ENCODE assay signal across 8 cellular contexts in the genomic region with DNA sequence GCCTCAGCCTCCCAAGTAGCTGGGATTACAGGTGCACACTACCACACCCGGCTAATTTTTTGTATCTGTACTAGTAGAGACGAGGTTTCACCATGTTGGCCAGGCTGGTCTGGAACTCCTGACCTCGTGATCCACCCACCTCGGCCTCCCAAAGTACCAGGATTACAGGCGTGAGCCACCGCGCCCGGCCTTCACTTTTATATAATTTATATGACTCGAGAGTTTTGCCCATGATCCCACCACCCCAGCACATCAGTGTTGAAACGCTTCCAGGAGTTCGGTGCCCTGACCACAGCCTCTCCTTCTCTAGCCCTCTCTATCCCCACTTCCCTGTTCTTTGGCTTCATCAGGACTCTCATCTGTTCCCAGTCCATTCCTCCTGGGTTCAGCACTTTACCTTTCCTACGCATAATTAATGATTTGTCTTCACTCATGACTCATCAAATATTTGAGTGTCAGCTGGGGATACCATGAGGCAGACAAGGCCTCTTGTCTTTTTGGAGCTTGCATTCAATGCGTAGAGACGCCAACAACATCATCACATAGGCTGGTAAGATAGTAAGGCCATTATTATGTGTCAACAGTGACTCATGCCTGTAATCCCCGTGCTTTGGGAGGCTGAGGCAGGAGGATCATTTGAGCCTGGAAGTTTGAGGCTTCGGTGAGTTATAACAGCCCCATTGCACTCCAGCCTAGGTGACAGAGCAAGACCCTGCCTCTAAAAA. TPM values are rescaled to one million over a fixed set of nuclear protein-coding genes. Genes with fewer than 3 reads are reported as not detected.
DNase-seq lines count a peak whose midpoint lies in the region; ATAC-seq, FAIRE-seq and TF ChIP-seq lines count a peak whose summit lies in the region.

No MANE protein-coding gene starts in this region.

- H3K9me3 ChIP-seq in right atrium auricular region (no peaks in the 10 kb centered on the region), pancreas (no peaks in the 10 kb centered on the region)

- no peaks in the 10 kb centered on the region for H3K27me3 Mint-ChIP-seq in activated CD4-positive, alpha-beta memory T cell treated with anti-CD3 and anti-CD28 coated beads, Interleukin-2, amount 10 ng/mL, durations not matched to agents 7 days and 5 days

- no peak for TF ChIP-seq CTCF in right atrium auricular region (IDR thresholded peaks at IDR 0.05)
- TF ChIP-seq CTCF in pancreas (IDR thresholded peaks at IDR 0.05), result no peak

- H3K4me1 ChIP-seq in right atrium auricular region (peaks cover 0 to 34% of the 10 kb centered on the region in 2 donors), pancreas (peaks cover 10 to 26% (median 19%) of the 10 kb centered on the region in 3 donors)

- H3K36me3 ChIP-seq in right atrium auricular region, result peaks cover 13% of the 10 kb centered on the region
- H3K36me3 ChIP-seq in pancreas, result no peaks in the 10 kb centered on the region

- DNase-seq in stimulated activated CD4-positive, alpha-beta T cell treated with anti-CD3 and anti-CD28 coated beads, Interleukin-15, amount 100 ng/mL, for 24 hours, result peak; percentile 50
- DNase-seq in stimulated activated CD4-positive, alpha-beta T cell treated with anti-CD3 and anti-CD28 coated beads, Interleukin-4, amount 100 ng/mL, for 1 hour, result no peak
- DNase-seq in activated CD4-positive, alpha-beta memory T cell treated with anti-CD3 and anti-CD28 coated beads, Interleukin-2, amount 10 ng/mL, durations not matched to agents 7 days and 5 days, result peak; percentile 26
- DNase-seq in right atrium auricular region (ENCODE audit: low spot score) (no peak), substantia nigra (lab: John Stamatoyannopoulos, UW) (peak in 1 of 49 donors; percentile 17), NCI-H2227 treated with DMSO at 0.1 percent for 48 hours (lab: John Stamatoyannopoulos, UW) (no peak), pancreas (no peak)

- intact Hi-C loops in pancreas (cut with DNase I), result no loop called here

- H3K4me3 ChIP-seq in right atrium auricular region (peak overlapping the region; percentile 57 to 61), pancreas (peak overlapping the region in 2 of 4 donors; percentile 54 to 66)

- H3K36me3 Mint-ChIP-seq in activated CD4-positive, alpha-beta memory T cell treated with anti-CD3 and anti-CD28 coated beads, Interleukin-2, amount 10 ng/mL, durations not matched to agents 7 days and 5 days (ENCODE audit: low read depth), result peaks cover 60% of the 10 kb centered on the region

- peaks cover 52% of the 10 kb centered on the region for H3K4me1 Mint-ChIP-seq in activated CD4-positive, alpha-beta memory T cell treated with anti-CD3 and anti-CD28 coated beads, Interleukin-2, amount 10 ng/mL, durations not matched to agents 7 days and 5 days

- CTCF ChIA-PET in activated CD4-positive, alpha-beta memory T cell treated with anti-CD3 and anti-CD28 coated beads, Interleukin-2, amount 10 ng/mL, durations not matched to agents 7 days and 5 days (lab: Charles Lee), result interaction anchor here (1.5 to 2.9 kb wide), 2 partner anchors 11 to 68 kb away, joined by 8 to 68 read pairs; no protein-coding TSS in a partner anchor

- H3K9me3 Mint-ChIP-seq in activated CD4-positive, alpha-beta memory T cell treated with anti-CD3 and anti-CD28 coated beads, Interleukin-2, amount 10 ng/mL, durations not matched to agents 7 days and 5 days, result no peaks in the 10 kb centered on the region

- ATAC-seq in pancreas (no peak), HG02759 (IDR thresholded peaks at IDR 0.05; ENCODE audit: unreplicated experiment) (no peak)

- 76 to 79% methylated on average over 16 of the region's 16 CpGs for WGBS in pancreas, 2 donors

- peak overlapping the region; percentile 91 to 93 for H3K27ac ChIP-seq in right atrium auricular region
- H3K27ac ChIP-seq in substantia nigra (ENCODE audit: low read depth, low read length, poor library complexity, severe bottlenecking), result peak overlapping the region; percentile 35
- peak overlapping the region in 1 of 4 donors; percentile 95 for H3K27ac ChIP-seq in pancreas

- FAIRE-seq in pancreas (lab: Jason Lieb, UNC), result no peak

- H3K4me3 Mint-ChIP-seq in activated CD4-positive, alpha-beta memory T cell treated with anti-CD3 and anti-CD28 coated beads, Interleukin-2, amount 10 ng/mL, durations not matched to agents 7 days and 5 days, result peak overlapping the region; percentile 87

- H3K27me3 ChIP-seq in right atrium auricular region, result no peaks in the 10 kb centered on the region
- no peaks in the 10 kb centered on the region for H3K27me3 ChIP-seq in pancreas

- POLR2A ChIA-PET in activated CD4-positive, alpha-beta memory T cell treated with anti-CD3 and anti-CD28 coated beads, Interleukin-2, amount 10 ng/mL, durations not matched to agents 7 days and 5 days (lab: Charles Lee), result interaction anchor here (1.0 to 8.8 kb wide), 13 partner anchors 9 to 111 kb away, joined by 3 to 156 read pairs (median 12); partner anchors contain the start of genes SEMA4A, SLC25A44 and SMG5

- peak overlapping the region; percentile 94 for H3K27ac Mint-ChIP-seq in activated CD4-positive, alpha-beta memory T cell treated with anti-CD3 and anti-CD28 coated beads, Interleukin-2, amount 10 ng/mL, durations not matched to agents 7 days and 5 days

RNA-seq across cellular contexts. Expression of gene PMF1, which starts 1.4 kb away (rescaled TPM):
- 10 to 100 TPM; 65.5 to 67.7 TPM for total RNA-seq in activated CD4-positive, alpha-beta memory T cell treated with anti-CD3 and anti-CD28 coated beads, Interleukin-2, amount 10 ng/mL, durations not matched to agents 7 days and 5 days
- 10 to 100 TPM; 81.8 to 88.3 TPM for total RNA-seq in right atrium auricular region
- 10 to 100 TPM; 15.8 to 28.8 (median 21.9) TPM for total RNA-seq in pancreas
- polyA plus RNA-seq in pancreas, result 10 to 100 TPM; 69.7 to 79.7 TPM

RNA-seq across cellular contexts. Expression of gene SLC25A44, which starts 20.3 kb away (rescaled TPM):
- total RNA-seq in activated CD4-positive, alpha-beta memory T cell treated with anti-CD3 and anti-CD28 coated beads, Interleukin-2, amount 10 ng/mL, durations not matched to agents 7 days and 5 days, result 10 to 100 TPM; 27.7 to 36.3 TPM
- total RNA-seq in right atrium auricular region (10 to 100 TPM; 15.5 to 18.5 TPM), pancreas (1 to 10 TPM; 4.0 to 9.9 (median 6.7) TPM)
- 10 to 100 TPM in 1 of 2 donors, 1 to 10 TPM in 1; 4.3 to 11.4 TPM for polyA plus RNA-seq in pancreas

RNA-seq across cellular contexts. Expression of gene BGLAP, which starts 27.8 kb away (rescaled TPM):
- total RNA-seq in activated CD4-positive, alpha-beta memory T cell treated with anti-CD3 and anti-CD28 coated beads, Interleukin-2, amount 10 ng/mL, durations not matched to agents 7 days and 5 days, result 1 to 10 TPM; 1.5 to 2.7 TPM
- total RNA-seq in right atrium auricular region (not detected), pancreas (1 to 10 TPM in 2 of 6 donors, under 1 TPM in 4; 0.60 to 1.7 (median 0.80) TPM)
- 1 to 10 TPM; 2.9 to 4.8 TPM for polyA plus RNA-seq in pancreas

RNA-seq across cellular contexts. Expression of gene PAQR6, which starts 33.7 kb away (rescaled TPM):
- total RNA-seq in activated CD4-positive, alpha-beta memory T cell treated with anti-CD3 and anti-CD28 coated beads, Interleukin-2, amount 10 ng/mL, durations not matched to agents 7 days and 5 days, result 1 to 10 TPM; 5.6 to 6.3 TPM
- not detected for total RNA-seq in right atrium auricular region
- 1 to 10 TPM in 2 of 6 donors, under 1 TPM in 4; 0.51 to 1.3 (median 0.67) TPM for total RNA-seq in pancreas
- polyA plus RNA-seq in pancreas, result 1 to 10 TPM; 3.5 to 5.6 TPM

Comparison
In these comparisons a context has a peak if more than half of its experiments do, and no peak if none do; other contexts are left out.
1. DNase-seq: peak in stimulated activated CD4-positive, alpha-beta T cell treated with anti-CD3 and anti-CD28 coated beads, Interleukin-15, amount 100 ng/mL, for 24 hours (single experiment) and activated CD4-positive, alpha-beta memory T cell treated with anti-CD3 and anti-CD28 coated beads, Interleukin-2, amount 10 ng/mL, durations not matched to agents 7 days and 5 days (single experiment); none in stimulated activated CD4-positive, alpha-beta T cell treated with anti-CD3 and anti-CD28 coated beads, Interleukin-4, amount 100 ng/mL, for 1 hour (single experiment), right atrium auricular region (single experiment), NCI-H2227 treated with DMSO at 0.1 percent for 48 hours (single experiment) and pancreas (0 of 6).